Comparison of ENCODE assay signal across 15 cellular contexts in the genomic region with DNA sequence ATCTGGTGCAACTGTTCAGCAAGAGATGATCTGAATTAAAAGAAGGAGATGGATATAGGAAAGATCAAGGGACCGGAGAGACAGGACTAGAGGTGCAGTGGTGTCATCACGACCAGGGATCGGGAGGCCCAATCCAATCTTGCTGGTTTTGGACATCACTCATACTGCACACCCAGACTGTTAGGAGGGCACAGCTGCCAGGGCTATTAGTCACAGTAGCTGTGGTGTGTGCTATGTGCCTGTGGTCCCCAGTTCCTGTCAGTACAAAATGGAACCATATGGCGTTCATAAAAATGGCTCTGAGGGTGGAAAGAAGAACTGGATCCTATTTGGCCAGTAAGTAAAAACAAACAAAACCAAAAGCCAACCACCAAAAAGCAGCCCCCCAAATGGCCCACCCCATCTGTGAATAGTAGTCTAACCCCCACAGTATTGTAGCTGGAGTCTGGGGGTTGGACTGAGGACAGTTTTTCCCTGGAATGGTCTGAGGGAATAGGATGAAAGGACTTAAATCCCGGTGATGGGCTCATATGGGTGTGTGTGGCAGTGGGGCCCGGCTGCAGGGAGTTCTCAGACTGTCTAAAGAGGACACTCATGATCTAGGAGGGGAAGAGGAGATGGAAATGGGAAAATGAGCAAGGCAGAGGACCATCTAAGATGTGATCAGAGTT. TPM values are rescaled to one million over a fixed set of nuclear protein-coding genes. Genes with fewer than 3 reads are reported as not detected.
DNase-seq lines count a peak whose midpoint lies in the region; ATAC-seq, FAIRE-seq and TF ChIP-seq lines count a peak whose summit lies in the region.
"Had no signal": no experiment of that assay in that cellular context is flagged by ENCODE, and none has a peak within 500 bp of the region (broad histone marks: within the 10 kb centered on the region; RNA-seq: fewer than 3 reads in every experiment).

No MANE protein-coding gene starts in this region.

- no peak overlapping the region for H3K9ac ChIP-seq in astrocyte (ENCODE audit: low read length)

- H3K27me3 ChIP-seq in astrocyte (ENCODE audit: insufficient read depth, low read length), result no peaks in the 10 kb centered on the region
- H3K27me3 ChIP-seq: esophagus squamous epithelium had no signal

- peak overlapping the region; percentile 52 for H3K4me2 ChIP-seq in astrocyte (ENCODE audit: low read length)

- H3K36me3 ChIP-seq in astrocyte (ENCODE audit: insufficient read depth, low read length), result peaks cover 5% of the 10 kb centered on the region

- H3K9me3 ChIP-seq in astrocyte (ENCODE audit: insufficient read depth, low read depth, low read length), result no peaks in the 10 kb centered on the region
- H3K9me3 ChIP-seq: esophagus squamous epithelium had no signal

- no peak overlapping the region for H3K4me3 Mint-ChIP-seq in astrocyte (ENCODE audit: unreplicated experiment)
- no peak overlapping the region for H3K4me3 Mint-ChIP-seq in activated T-helper 2 cell treated with anti-CD3 and anti-CD28 coated beads, Interferon-gamma antibody, Interleukin-2, Interleukin-4, amounts not matched to agents 10 μg/mL and 5 μg/mL and 100 μg/mL, durations not matched to agents 14 hours and 24 hours and 36 hours (ENCODE audit: low read depth)
- H3K4me3 Mint-ChIP-seq: activated naive CD4-positive, alpha-beta T cell treated with anti-CD3 and anti-CD28 coated beads for 36 hours had no signal

- peak; percentile 93 for DNase-seq in AG20443 (ENCODE audit: low spot score)
- DNase-seq in HS-5 (ENCODE audit: low read depth), result peak; percentile 76
- peak; percentile 68 for DNase-seq in astrocyte (ENCODE audit: low read depth)
- peak; percentile 57 for DNase-seq in iris pigment epithelial cell (ENCODE audit: low read depth)
- DNase-seq in cerebellar nuclear complex (lab: John Stamatoyannopoulos, UW), result no peak
- no peak for DNase-seq in D341Med (ENCODE audit: low spot score)
- DNase-seq in activated T-helper 2 cell treated with anti-CD3 and anti-CD28 coated beads, Interferon-gamma antibody, Interleukin-2, Interleukin-4, amounts not matched to agents 10 μg/mL and 5 μg/mL and 100 μg/mL, durations not matched to agents 14 hours and 24 hours and 36 hours (ENCODE audit: low spot score), result no peak
- DNase-seq: activated naive CD4-positive, alpha-beta T cell treated with anti-CD3 and anti-CD28 coated beads for 36 hours; C1 segment of cervical spinal cord; esophagus squamous epithelium; H7; NCI-H1105 treated with DMSO at 0.1 percent for 48 hours had no signal

- intact Hi-C loops in activated T-helper 2 cell treated with anti-CD3 and anti-CD28 coated beads, Interferon-gamma antibody, Interleukin-2, Interleukin-4, amounts not matched to agents 10 μg/mL and 5 μg/mL and 100 μg/mL, durations not matched to agents 14 hours and 24 hours and 36 hours (cut with micrococcal nuclease), result no loop called here

- no peaks in the 10 kb centered on the region for H3K9me3 Mint-ChIP-seq in astrocyte (ENCODE audit: unreplicated experiment)
- no peaks in the 10 kb centered on the region for H3K9me3 Mint-ChIP-seq in activated T-helper 2 cell treated with anti-CD3 and anti-CD28 coated beads, Interferon-gamma antibody, Interleukin-2, Interleukin-4, amounts not matched to agents 10 μg/mL and 5 μg/mL and 100 μg/mL, durations not matched to agents 14 hours and 24 hours and 36 hours
- H3K9me3 Mint-ChIP-seq: activated naive CD4-positive, alpha-beta T cell treated with anti-CD3 and anti-CD28 coated beads for 36 hours had no signal

- peaks cover 31% of the 10 kb centered on the region for H3K79me2 ChIP-seq in astrocyte (ENCODE audit: insufficient read depth, low read length)

- peaks cover 18% of the 10 kb centered on the region for H3K4me1 Mint-ChIP-seq in astrocyte (ENCODE audit: low read depth, unreplicated experiment)
- no peaks in the 10 kb centered on the region for H3K4me1 Mint-ChIP-seq in activated T-helper 2 cell treated with anti-CD3 and anti-CD28 coated beads, Interferon-gamma antibody, Interleukin-2, Interleukin-4, amounts not matched to agents 10 μg/mL and 5 μg/mL and 100 μg/mL, durations not matched to agents 14 hours and 24 hours and 36 hours (ENCODE audit: low read depth)

- peak overlapping the region; percentile 13 for H3K27ac Mint-ChIP-seq in astrocyte (ENCODE audit: unreplicated experiment)
- no peak overlapping the region for H3K27ac Mint-ChIP-seq in activated T-helper 2 cell treated with anti-CD3 and anti-CD28 coated beads, Interferon-gamma antibody, Interleukin-2, Interleukin-4, amounts not matched to agents 10 μg/mL and 5 μg/mL and 100 μg/mL, durations not matched to agents 14 hours and 24 hours and 36 hours
- H3K27ac Mint-ChIP-seq: activated naive CD4-positive, alpha-beta T cell treated with anti-CD3 and anti-CD28 coated beads for 36 hours; progenitor cell of endocrine pancreas had no signal

- no peak overlapping the region for H3K27ac ChIP-seq in astrocyte (ENCODE audit: low read depth, low read length)
- H3K27ac ChIP-seq: esophagus squamous epithelium had no signal

- H3K4me1 ChIP-seq in astrocyte (ENCODE audit: insufficient read depth, low read length), result peaks cover 13% of the 10 kb centered on the region

- H3K4me3 ChIP-seq in astrocyte (ENCODE audit: insufficient read depth, low read depth, low read length), result no peak overlapping the region
- H3K4me3 ChIP-seq: esophagus squamous epithelium had no signal

- H3K36me3 Mint-ChIP-seq in astrocyte (ENCODE audit: low read depth, unreplicated experiment), result peaks cover 56% of the 10 kb centered on the region
- H3K36me3 Mint-ChIP-seq in activated T-helper 2 cell treated with anti-CD3 and anti-CD28 coated beads, Interferon-gamma antibody, Interleukin-2, Interleukin-4, amounts not matched to agents 10 μg/mL and 5 μg/mL and 100 μg/mL, durations not matched to agents 14 hours and 24 hours and 36 hours (ENCODE audit: low read depth), result no peaks in the 10 kb centered on the region

- FAIRE-seq in astrocyte (lab: Jason Lieb, UNC), result peak; percentile 80

- H4K20me1 ChIP-seq in astrocyte (ENCODE audit: insufficient read depth, low read length), result peaks cover 90% of the 10 kb centered on the region

- no peaks in the 10 kb centered on the region for H3K27me3 Mint-ChIP-seq in astrocyte (ENCODE audit: low read depth, unreplicated experiment)
- no peaks in the 10 kb centered on the region for H3K27me3 Mint-ChIP-seq in activated T-helper 2 cell treated with anti-CD3 and anti-CD28 coated beads, Interferon-gamma antibody, Interleukin-2, Interleukin-4, amounts not matched to agents 10 μg/mL and 5 μg/mL and 100 μg/mL, durations not matched to agents 14 hours and 24 hours and 36 hours (ENCODE audit: low read depth)
- H3K27me3 Mint-ChIP-seq: progenitor cell of endocrine pancreas had no signal

- no peak for ATAC-seq in HG03045 (IDR thresholded peaks at IDR 0.05; ENCODE audit: unreplicated experiment)

- no peak for TF ChIP-seq CTCF in astrocyte (IDR thresholded peaks at IDR 0.05; ENCODE audit: insufficient read depth, low read depth, low read length)

- H2AFZ ChIP-seq in astrocyte (ENCODE audit: low read depth, low read length), result no peak overlapping the region

RNA-seq across cellular contexts. Expression of a gene that starts 9.3 kb away (rescaled TPM):
- total RNA-seq in astrocyte, result 3.1 and 3.6 TPM in 2 replicates
- not detected in 2 replicates for total RNA-seq in activated T-helper 2 cell treated with anti-CD3 and anti-CD28 coated beads, Interferon-gamma antibody, Interleukin-2, Interleukin-4, amounts not matched to agents 10 μg/mL and 5 μg/mL and 100 μg/mL, durations not matched to agents 14 hours and 24 hours and 36 hours
- total RNA-seq: G401 had no signal

RNA-seq across cellular contexts. Expression of a gene that starts 15.9 kb away (rescaled TPM):
- 96.5 and 111 TPM in 2 replicates for total RNA-seq in astrocyte
- total RNA-seq in activated T-helper 2 cell treated with anti-CD3 and anti-CD28 coated beads, Interferon-gamma antibody, Interleukin-2, Interleukin-4, amounts not matched to agents 10 μg/mL and 5 μg/mL and 100 μg/mL, durations not matched to agents 14 hours and 24 hours and 36 hours, result 24.2 and 26.3 TPM in 2 replicates

Comparison
In these comparisons a context has a peak if more than half of its experiments do, and no peak if none do; other contexts are left out.
1. DNase-seq: peak in AG20443 (single experiment), HS-5 (single experiment), astrocyte (single experiment) and iris pigment epithelial cell (single experiment); none in cerebellar nuclear complex (0 of 2), D341Med (single experiment) and activated T-helper 2 cell treated with anti-CD3 and anti-CD28 coated beads, Interferon-gamma antibody, Interleukin-2, Interleukin-4, amounts not matched to agents 10 μg/mL and 5 μg/mL and 100 μg/mL, durations not matched to agents 14 hours and 24 hours and 36 hours (single experiment).